ENCODE assay signal across 14 cellular contexts in genomic region chr17:82914375-82914774, GRCh38.
DNase-seq lines count a peak whose midpoint lies in the region; ATAC-seq, FAIRE-seq and TF ChIP-seq lines count a peak whose summit lies in the region.
"Had no signal": no experiment of that assay in that cellular context is flagged by ENCODE, and none has a peak within 500 bp of the region (broad histone marks: within the 10 kb centered on the region; RNA-seq: fewer than 3 reads in every experiment).

No MANE protein-coding gene starts in this region.

- H3K4me2 ChIP-seq in keratinocyte (ENCODE audit: control insufficient read depth, extremely low read depth, insufficient read depth, low read depth, low read length) = no peak overlapping the region

- H3K9me1 ChIP-seq in keratinocyte (ENCODE audit: control insufficient read depth, extremely low read depth, insufficient read depth, low read length) = no peaks in the 10 kb centered on the region

- peak; percentile 84 for ATAC-seq in upper lobe of right lung

- no peaks in the 10 kb centered on the region for H3K9me3 ChIP-seq in keratinocyte (ENCODE audit: control insufficient read depth, low read depth, low read length)
- H3K9me3 ChIP-seq in upper lobe of right lung = no peaks in the 10 kb centered on the region
- H3K9me3 ChIP-seq: Peyer's patch had no signal

- H3K79me2 ChIP-seq in keratinocyte (ENCODE audit: control insufficient read depth, insufficient read depth, low read length) = no peaks in the 10 kb centered on the region

- no peaks in the 10 kb centered on the region for H3K27me3 ChIP-seq in keratinocyte (ENCODE audit: control insufficient read depth, extremely low read depth, insufficient read depth, low read length)
- H3K27me3 ChIP-seq in upper lobe of right lung = no peaks in the 10 kb centered on the region
- H3K27me3 ChIP-seq: Peyer's patch had no signal

- H3K4me3 ChIP-seq in WI38 (ENCODE audit: low read depth, low read length) = no peak overlapping the region
- H3K4me3 ChIP-seq in keratinocyte (ENCODE audit: control insufficient read depth in 2 of 3, extremely low read depth in 1 of 3, insufficient read depth in 2 of 3, low read depth in 1 of 3, low read length in 3 of 3) = no peak overlapping the region
- no peak overlapping the region for H3K4me3 ChIP-seq in upper lobe of right lung
- H3K4me3 ChIP-seq: Peyer's patch had no signal

- DNase-seq in NCI-H345 (lab: John Stamatoyannopoulos, UW) (peak; percentile 21), NCI-H345 treated with DMSO at 0.1 percent for 48 hours (lab: John Stamatoyannopoulos, UW; ENCODE audit: unreplicated experiment) (no peak), keratinocyte (ENCODE audit: low read depth, low spot score) (no peak), upper lobe of right lung (peak; percentile 78), KBM-7 (no peak), NCI-H1092 treated with DMSO at 0.1 percent for 48 hours (lab: John Stamatoyannopoulos, UW) (no peak), RKO (ENCODE audit: low spot score) (no peak)
- DNase-seq: activated CD4-positive, alpha-beta T cell treated with anti-CD3 and anti-CD28 coated beads for 1 hour; effector CD8-positive, alpha-beta T cell; islet precursor cell; NCI-H1436; Peyer's patch had no signal

- H3K27ac ChIP-seq in keratinocyte (ENCODE audit: control insufficient read depth, insufficient read depth, low read length) = no peak overlapping the region
- no peak overlapping the region for H3K27ac ChIP-seq in upper lobe of right lung

- intact Hi-C loops in upper lobe of right lung (cut with DNase I) = loop anchor here (10.0 kb wide), 1 partner anchor 130 kb away; no protein-coding TSS in a partner anchor

- in situ Hi-C loops in KBM-7 (cut with MboI; ENCODE audit: low pct_unique_long_range_greater_than_20kb, low sequenced_read_pairs) = no loop called here

- no peak overlapping the region for H2AFZ ChIP-seq in keratinocyte (ENCODE audit: control insufficient read depth, low read length)

- no peak overlapping the region for H3K9ac ChIP-seq in keratinocyte (ENCODE audit: control insufficient read depth, extremely low read depth, insufficient read depth, low read length)

- dilution Hi-C loops in keratinocyte (cut with MboI; ENCODE audit: extremely low pct_ligation_motif_present, low sequenced_read_pairs) = no loop called here

- H3K4me1 ChIP-seq in keratinocyte (ENCODE audit: control insufficient read depth, extremely low read depth, insufficient read depth, low read length) (no peaks in the 10 kb centered on the region), upper lobe of right lung (no peaks in the 10 kb centered on the region)

- TF ChIP-seq CTCF in WI38 (IDR thresholded peaks at IDR 0.05; ENCODE audit: low read depth, low read length) (peak; percentile 39), keratinocyte (optimal IDR thresholded peaks at IDR 0.05 in 1 of 3, IDR thresholded peaks at IDR 0.05 in 1 of 3, conservative IDR thresholded peaks at IDR 0.05 in 1 of 3; ENCODE audit: extremely low read depth in 1 of 3, insufficient read depth in 2 of 3, low read length in 3 of 3) (peak; percentile 55 to 84 (median 74)), upper lobe of right lung (IDR thresholded peaks at IDR 0.05) (peak; percentile 42)

- H3K36me3 ChIP-seq in keratinocyte (ENCODE audit: control insufficient read depth in 2 of 2, extremely low read depth in 1 of 2, insufficient read depth in 2 of 2, low read length in 2 of 2) (peaks cover 4 to 12% of the 10 kb centered on the region in 2 experiments), upper lobe of right lung (peaks cover 6% of the 10 kb centered on the region)
- H3K36me3 ChIP-seq: Peyer's patch had no signal

- no peaks in the 10 kb centered on the region for H4K20me1 ChIP-seq in keratinocyte (ENCODE audit: control insufficient read depth, extremely low read depth, insufficient read depth, low read length)

- FAIRE-seq in keratinocyte (lab: Jason Lieb, UNC) = no peak
- FAIRE-seq: H54 had no signal

Comparison
In these comparisons a context has a peak if more than half of its experiments do, and no peak if none do; other contexts are left out.
1. DNase-seq: peak in NCI-H345 (single experiment) and upper lobe of right lung (single experiment); none in NCI-H345 treated with DMSO at 0.1 percent for 48 hours (single experiment), keratinocyte (single experiment), KBM-7 (single experiment), NCI-H1092 treated with DMSO at 0.1 percent for 48 hours (single experiment) and RKO (single experiment).
2. Peak in every context shown above with its lines, with median percentiles within 50 percentile points of each other: CTCF ChIP-seq.